Comparison of ENCODE assay signal across 23 cellular contexts in the genomic region with DNA sequence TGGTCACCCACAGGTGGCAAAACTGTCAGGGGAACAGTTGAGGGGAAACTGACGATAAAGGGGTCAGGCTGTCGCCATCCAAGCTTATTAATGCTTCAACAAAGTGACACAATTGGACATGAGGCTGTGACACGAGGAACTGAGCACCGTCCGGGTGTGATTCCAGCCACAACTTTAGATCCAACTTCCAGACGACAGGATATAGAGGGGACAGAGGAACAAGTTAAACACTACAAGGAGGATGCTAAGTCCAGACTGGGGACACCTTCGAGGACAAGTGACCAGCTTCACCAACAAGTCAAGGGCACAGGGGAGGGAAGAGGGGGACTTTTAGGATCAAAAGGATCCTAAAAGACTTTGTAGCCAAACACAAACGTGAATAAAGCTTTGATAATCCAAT.
"Had no signal": no experiment of that assay in that cellular context is flagged by ENCODE, and none has a peak within 500 bp of the region (broad histone marks: within the 10 kb centered on the region; RNA-seq: fewer than 3 reads in every experiment).

No MANE protein-coding gene starts in this region.

- ATAC-seq: effector memory CD8-positive, alpha-beta T cell; esophagus mucosa; gastrocnemius medialis; left cardiac atrium; left lung; natural killer cell; psoas muscle; stimulated activated naive CD8-positive, alpha-beta T cell treated with anti-CD3 and anti-CD28 coated beads, Interleukin-15, amount 100 ng/mL, for 72 hours had no signal

- H3K4me3 Mint-ChIP-seq: effector memory CD8-positive, alpha-beta T cell; memory B cell; natural killer cell; stimulated activated naive CD8-positive, alpha-beta T cell treated with anti-CD3 and anti-CD28 coated beads, Interleukin-15, amount 100 ng/mL, for 72 hours had no signal

- H3K27ac Mint-ChIP-seq: natural killer cell had no signal

- H3K4me1 ChIP-seq: gastrocnemius medialis, psoas muscle, suprapubic skin had no signal

- H3K27ac ChIP-seq: epithelial cell of prostate, gastrocnemius medialis, left lung, neutrophil, psoas muscle, suprapubic skin, vagina had no signal

- H3K4me1 Mint-ChIP-seq: memory B cell; natural killer cell; stimulated activated naive CD8-positive, alpha-beta T cell treated with anti-CD3 and anti-CD28 coated beads, Interleukin-15, amount 100 ng/mL, for 72 hours had no signal

- H3K4me3 ChIP-seq: gastrocnemius medialis, left lung, lung, psoas muscle, suprapubic skin, vagina had no signal

- DNase-seq: cortex of kidney; effector memory CD8-positive, alpha-beta T cell; foreskin fibroblast; gastrocnemius medialis; left cardiac atrium; left lung; natural killer cell; right cardiac atrium; small intestine; stimulated activated CD4-positive, alpha-beta T cell treated with anti-CD3 and anti-CD28 coated beads, Interleukin-15, amount 100 ng/mL, for 24 hours; stimulated activated CD4-positive, alpha-beta T cell treated with anti-CD3 and anti-CD28 coated beads, Interleukin-2, amount 100 ng/mL, for 48 hours; stimulated activated CD8-positive, alpha-beta memory T cell treated with anti-CD3 and anti-CD28 coated beads, Interleukin-4, amount 100 ng/mL, for 48 hours; stimulated activated naive CD4-positive, alpha-beta T cell; stimulated activated naive CD8-positive, alpha-beta T cell treated with anti-CD3 and anti-CD28 coated beads, Interleukin-15, amount 100 ng/mL, for 72 hours; trophoblast cell had no signal

- H3K27me3 ChIP-seq: gastrocnemius medialis, left lung, neutrophil, suprapubic skin, vagina had no signal

- H3K27me3 Mint-ChIP-seq: effector memory CD8-positive, alpha-beta T cell; memory B cell; stimulated activated naive CD8-positive, alpha-beta T cell treated with anti-CD3 and anti-CD28 coated beads, Interleukin-15, amount 100 ng/mL, for 72 hours had no signal
